ENCODE assay signal across 18 cellular contexts in the genomic region with DNA sequence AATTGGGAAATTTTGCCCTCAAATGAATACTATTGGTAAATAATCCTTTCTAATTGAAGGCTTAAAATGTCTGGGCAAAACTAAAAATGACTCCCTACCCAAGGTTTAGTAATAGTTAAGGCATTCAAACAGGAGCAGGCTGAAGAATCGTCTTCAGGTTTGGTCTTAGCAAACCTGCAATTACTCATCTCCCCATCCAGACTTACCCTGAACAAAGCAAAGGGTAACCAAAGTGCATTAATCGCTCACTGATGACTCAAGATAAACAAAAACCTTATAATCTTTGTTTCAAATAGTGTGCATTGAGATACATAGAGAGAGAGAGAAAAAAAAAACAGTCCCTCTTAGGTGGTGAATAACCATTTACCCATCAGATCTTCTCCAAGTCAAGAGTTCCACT.
DNase-seq lines count a peak whose midpoint lies in the region; ATAC-seq, FAIRE-seq and TF ChIP-seq lines count a peak whose summit lies in the region.
"Had no signal": no experiment of that assay in that cellular context is flagged by ENCODE, and none has a peak within 500 bp of the region (broad histone marks: within the 10 kb centered on the region; RNA-seq: fewer than 3 reads in every experiment).

No MANE protein-coding gene starts in this region.

- POLR2A ChIA-PET in HepG2 (lab: Yijun Ruan, JAX) = no interaction called here

- H2AFZ ChIP-seq in HepG2 (ENCODE audit: low read length) = no peak overlapping the region
- H2AFZ ChIP-seq in mammary epithelial cell (ENCODE audit: low read depth, low read length) = peak overlapping the region; percentile 51
- H2AFZ ChIP-seq in hepatocyte = no peak overlapping the region

- dilution Hi-C loops in mammary epithelial cell (cut with HindIII; ENCODE audit: low sequenced_read_pairs) = no loop called here

- H3K27ac ChIP-seq in HepG2 (ENCODE audit: extremely low read length, insufficient read depth, low read length) (no peak overlapping the region), right lobe of liver (no peak overlapping the region), mammary epithelial cell (ENCODE audit: insufficient read depth, low read depth, low read length) (peak overlapping the region; percentile 93), hepatocyte (peak overlapping the region; percentile 91)
- H3K27ac ChIP-seq: gastrocnemius medialis, HL-60 had no signal

- in situ Hi-C loops in HepG2 (cut with HindIII; ENCODE audit: extremely low pct_ligation_motif_present, low pct_unique_long_range_greater_than_20kb) (no loop called here), mammary epithelial cell (cut with MboI; ENCODE audit: low sequenced_read_pairs in 2 of 2) (no loop called here)

- H3K27me3 ChIP-seq in HepG2 (ENCODE audit: control insufficient read depth in 1 of 2, insufficient read depth in 2 of 2, low read length in 2 of 2) (no peaks in the 10 kb centered on the region), right lobe of liver (no peaks in the 10 kb centered on the region), mammary epithelial cell (ENCODE audit: insufficient read depth, low read length) (no peaks in the 10 kb centered on the region), hepatocyte (no peaks in the 10 kb centered on the region)
- H3K27me3 ChIP-seq: BE2C, gastrocnemius medialis had no signal

- DNase-seq in HepG2 (ENCODE audit: low spot score) (no peak), right lobe of liver (no peak), mammary epithelial cell (peak; percentile 98), hepatocyte (ENCODE audit: low spot score) (peak; percentile 47), urothelium cell line (ENCODE audit: low spot score) (peak; percentile 42), HUDEP-2 (lab: John Stamatoyannopoulos, UW; ENCODE audit: unreplicated experiment in 76 of 76) (no peak)
- DNase-seq: activated CD4-positive, alpha-beta T cell treated with anti-CD3 and anti-CD28 coated beads for 48 hours; BE2C; Caco-2; cortex of kidney; gastrocnemius medialis; NCI-H1694; NCI-H774; stimulated activated CD4-positive, alpha-beta T cell treated with anti-CD3 and anti-CD28 coated beads, Interleukin-12 subunit alpha, Interleukin-12 subunit beta, amount 100 ng/mL, for 4 hours had no signal

- H3K36me3 ChIP-seq in HepG2 (replicated peaks in 1 of 2; ENCODE audit: control insufficient read depth in 1 of 2, insufficient read depth in 2 of 2, low read length in 2 of 2) (no peaks in the 10 kb centered on the region), right lobe of liver (no peaks in the 10 kb centered on the region), mammary epithelial cell (ENCODE audit: insufficient read depth, low read length) (no peaks in the 10 kb centered on the region), hepatocyte (replicated peaks; ENCODE audit: insufficient read depth, low read depth) (no peaks in the 10 kb centered on the region)
- H3K36me3 ChIP-seq: BE2C, gastrocnemius medialis had no signal

- no peaks in the 10 kb centered on the region for H3K4me1 ChIP-seq in HepG2 (ENCODE audit: insufficient read depth, low read length)
- no peaks in the 10 kb centered on the region for H3K4me1 ChIP-seq in right lobe of liver
- H3K4me1 ChIP-seq in mammary epithelial cell (ENCODE audit: insufficient read depth, low read length) = peaks cover 34% of the 10 kb centered on the region
- H3K4me1 ChIP-seq in hepatocyte (ENCODE audit: insufficient read depth) = peaks cover 26% of the 10 kb centered on the region
- H3K4me1 ChIP-seq: BE2C, Caco-2, gastrocnemius medialis had no signal

- no peaks in the 10 kb centered on the region for H3K79me2 ChIP-seq in HepG2 (ENCODE audit: insufficient read depth, low read length)
- H3K79me2 ChIP-seq in mammary epithelial cell (ENCODE audit: insufficient read depth, low read length) = no peaks in the 10 kb centered on the region
- no peaks in the 10 kb centered on the region for H3K79me2 ChIP-seq in hepatocyte

- intact Hi-C loops in HepG2 (cut with micrococcal nuclease; ENCODE audit: unreplicated experiment) (no loop called here), right lobe of liver (cut with DNase I) (no loop called here), mammary epithelial cell (cut with micrococcal nuclease) (loop anchor here (1.0 kb wide), 1 partner anchor 84 kb away; no protein-coding TSS in a partner anchor)

- H3K9me3 ChIP-seq in HepG2 (ENCODE audit: low read length) (peaks cover 49% of the 10 kb centered on the region), right lobe of liver (no peaks in the 10 kb centered on the region), mammary epithelial cell (replicated peaks; ENCODE audit: insufficient read depth, low read length) (no peaks in the 10 kb centered on the region), hepatocyte (ENCODE audit: low read depth) (no peaks in the 10 kb centered on the region)
- H3K9me3 ChIP-seq: BE2C, Caco-2, gastrocnemius medialis had no signal

- no peaks in the 10 kb centered on the region for H3K9me2 ChIP-seq in hepatocyte (replicated peaks; ENCODE audit: insufficient read depth)

- FAIRE-seq in HepG2 (lab: Jason Lieb, UNC) (peak; percentile 55), urothelium cell line (lab: Jason Lieb, UNC) (no peak)
- FAIRE-seq: K562 had no signal

- TF ChIP-seq CTCF in HepG2 (CRISPR knock-in tag; IDR thresholded peaks at IDR 0.05) (no peak), right lobe of liver (IDR thresholded peaks at IDR 0.05) (no peak), mammary epithelial cell (conservative IDR thresholded peaks at IDR 0.05 in 1 of 2, IDR thresholded peaks at IDR 0.05 in 1 of 2; ENCODE audit: extremely low read depth in 1 of 2, insufficient read depth in 1 of 2, low read depth in 1 of 2, low read length in 2 of 2) (no peak), hepatocyte (IDR thresholded peaks at IDR 0.05; ENCODE audit: poor library complexity) (no peak)

- TF ChIP-seq POLR2A in HepG2 (IDR thresholded peaks at IDR 0.05; ENCODE audit: insufficient read depth in 1 of 2, low read depth in 2 of 2, low read length in 2 of 2) (no peak), right lobe of liver (IDR thresholded peaks at IDR 0.05) (no peak)

- no peak overlapping the region for H3K4me2 ChIP-seq in HepG2 (ENCODE audit: low read depth, low read length)
- H3K4me2 ChIP-seq in mammary epithelial cell (ENCODE audit: insufficient read depth, low read depth, low read length) = peak overlapping the region; percentile 69
- H3K4me2 ChIP-seq in hepatocyte = no peak overlapping the region

- TF ChIP-seq EP300 in HepG2 (IDR thresholded peaks at IDR 0.05; ENCODE audit: low read depth in 2 of 2, low read length in 2 of 2) (no peak), HepG2 (CRISPR knock-in tag; IDR thresholded peaks at IDR 0.05; ENCODE audit: borderline replicate concordance) (no peak)

- H4K20me1 ChIP-seq in HepG2 (ENCODE audit: insufficient read depth, low read length) = no peaks in the 10 kb centered on the region
- no peaks in the 10 kb centered on the region for H4K20me1 ChIP-seq in mammary epithelial cell (ENCODE audit: insufficient read depth, low read length)
- H4K20me1 ChIP-seq in hepatocyte (ENCODE audit: insufficient read depth, poor library complexity, severe bottlenecking) = no peaks in the 10 kb centered on the region

- H3K9ac ChIP-seq in HepG2 (ENCODE audit: insufficient read depth, low read depth, low read length) (no peak overlapping the region), mammary epithelial cell (ENCODE audit: insufficient read depth, low read length) (peak overlapping the region; percentile 23)

- CTCF ChIA-PET in HepG2 (lab: Yijun Ruan, JAX; ENCODE audit: low intra/inter-chr PET ratio, low total read pairs) (no interaction called here), mammary epithelial cell (lab: Charles Lee; ENCODE audit: low non-redundant PET) (no interaction called here)

- no peak overlapping the region for H3K4me3 ChIP-seq in HepG2 (replicated peaks in 1 of 3; ENCODE audit: insufficient read depth in 1 of 3, low read depth in 2 of 3, low read length in 3 of 3)
- H3K4me3 ChIP-seq in right lobe of liver = no peak overlapping the region
- no peak overlapping the region for H3K4me3 ChIP-seq in mammary epithelial cell (replicated peaks in 1 of 3; ENCODE audit: insufficient read depth in 1 of 3, low read depth in 2 of 3, low read length in 3 of 3)
- no peak overlapping the region for H3K4me3 ChIP-seq in hepatocyte
- H3K4me3 ChIP-seq: gastrocnemius medialis, K562 had no signal

- WGBS in HepG2 (ENCODE audit: low lambda C conversion rate) = 0% methylated on average over 2 of the region's 2 CpGs
- 50% methylated on average over 2 of the region's 2 CpGs for WGBS in right lobe of liver (ENCODE audit: insufficient coverage, low coverage, low lambda C conversion rate, missing lambda C conversion rate)
- WGBS in mammary epithelial cell (ENCODE audit: low coverage, missing lambda C conversion rate) = 0% methylated on average over 2 of the region's 2 CpGs
- 34% methylated on average over 2 of the region's 2 CpGs for WGBS in hepatocyte (ENCODE audit: low lambda C conversion rate, missing lambda C conversion rate)

- TF ChIP-seq RAD21 in HepG2 (CRISPR knock-in tag; IDR thresholded peaks at IDR 0.05) = no peak

- ATAC-seq in HepG2 (no peak), right lobe of liver (no peak), GM21576 (IDR thresholded peaks at IDR 0.05; ENCODE audit: unreplicated experiment) (no peak), HG02610 (IDR thresholded peaks at IDR 0.05; ENCODE audit: unreplicated experiment) (no peak)
- ATAC-seq: gastrocnemius medialis, K562 had no signal

- BruUV-seq in HepG2 (replicated peaks; lab: Mats Ljungman, UMichigan) (no TSS peak), mammary epithelial cell (replicated peaks; lab: Mats Ljungman, UMichigan) (no TSS peak)

TF ChIP-seq in HepG2, 621 proteins besides CTCF, POLR2A, EP300 and RAD21:
- TF ChIP-seq ZNF143 (CRISPR knock-in tag; IDR thresholded peaks at IDR 0.05) (no peak), ZNF660 (CRISPR knock-in tag; IDR thresholded peaks at IDR 0.05; ENCODE audit: borderline replicate concordance, low read depth) (no peak), MTA3 (CRISPR knock-in tag; IDR thresholded peaks at IDR 0.05) (no peak)
- TF ChIP-seq, protein P1, sequence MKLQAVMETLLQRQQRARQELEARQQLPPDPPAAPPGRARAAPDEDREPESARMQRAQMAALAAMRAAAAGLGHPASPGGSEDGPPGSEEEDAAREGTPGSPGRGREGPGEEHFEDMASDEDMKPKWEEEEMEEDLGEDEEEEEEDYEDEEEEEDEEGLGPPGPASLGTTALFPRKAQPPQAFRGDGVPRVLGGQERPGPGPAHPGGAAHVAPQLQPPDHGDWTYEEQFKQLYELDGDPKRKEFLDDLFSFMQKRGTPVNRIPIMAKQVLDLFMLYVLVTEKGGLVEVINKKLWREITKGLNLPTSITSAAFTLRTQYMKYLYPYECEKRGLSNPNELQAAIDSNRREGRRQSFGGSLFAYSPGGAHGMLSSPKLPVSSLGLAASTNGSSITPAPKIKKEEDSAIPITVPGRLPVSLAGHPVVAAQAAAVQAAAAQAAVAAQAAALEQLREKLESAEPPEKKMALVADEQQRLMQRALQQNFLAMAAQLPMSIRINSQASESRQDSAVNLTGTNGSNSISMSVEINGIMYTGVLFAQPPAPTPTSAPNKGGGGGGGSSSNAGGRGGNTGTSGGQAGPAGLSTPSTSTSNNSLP (IDR thresholded peaks at IDR 0.05; ENCODE audit: low read depth, low read length) = no peak

Comparison
In these comparisons a context has a peak if more than half of its experiments do, and no peak if none do; other contexts are left out.
1. DNase-seq: peak in mammary epithelial cell (single experiment), hepatocyte (single experiment) and urothelium cell line (single experiment); none in HepG2 (single experiment), right lobe of liver (0 of 3) and HUDEP-2 (0 of 76).
2. H3K27ac ChIP-seq: peak in mammary epithelial cell (single experiment) and hepatocyte (single experiment); none in HepG2 (single experiment) and right lobe of liver (0 of 3).